Comparison of ENCODE assay signal across 7 cellular contexts in the genomic region with DNA sequence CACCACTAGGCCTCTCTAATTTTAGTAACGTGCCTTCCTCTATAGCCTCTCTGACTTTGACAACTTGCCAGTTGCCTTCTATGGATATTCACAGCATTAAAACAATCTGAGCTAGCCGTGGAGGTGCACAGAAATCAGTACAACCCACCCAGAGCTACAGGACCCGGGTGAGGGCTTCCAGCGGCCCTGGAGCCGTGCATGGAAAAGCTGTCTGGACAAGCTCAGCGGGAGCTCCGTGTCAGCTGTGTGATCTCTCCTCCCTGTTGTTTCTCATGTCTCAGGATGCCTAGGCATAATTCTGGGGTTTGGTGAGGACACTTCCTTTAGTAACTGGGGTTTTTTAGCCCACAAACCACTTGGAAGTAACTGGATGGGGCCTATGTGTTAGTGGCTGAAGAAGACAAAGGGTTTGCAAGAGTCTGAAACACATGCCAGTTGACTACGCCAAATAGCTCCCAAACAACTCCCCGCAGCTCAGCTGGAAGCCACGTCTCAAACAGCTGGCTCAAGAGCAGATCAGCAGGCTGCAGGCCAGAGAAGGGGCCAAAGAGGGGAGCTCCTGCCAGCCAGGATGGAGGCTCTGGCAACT. TPM values are rescaled to one million over a fixed set of nuclear protein-coding genes. Genes with fewer than 3 reads are reported as not detected.
DNase-seq lines count a peak whose midpoint lies in the region; ATAC-seq, FAIRE-seq and TF ChIP-seq lines count a peak whose summit lies in the region.

No MANE protein-coding gene starts in this region.

- H3K4me1 ChIP-seq in HUES6 (ENCODE audit: control insufficient read depth, insufficient read depth, low read length) (peaks cover 34% of the 10 kb centered on the region), body of pancreas (peaks cover 3% of the 10 kb centered on the region), kidney (ENCODE audit: control insufficient read depth in 1 of 2, insufficient read depth in 1 of 2, low read depth in 1 of 2, low read length in 2 of 2) (peaks cover 7 to 10% of the 10 kb centered on the region in 2 donors), subcutaneous abdominal adipose tissue (ENCODE audit: control insufficient read depth in 5 of 5, insufficient read depth in 5 of 5, low read length in 5 of 5) (peaks cover 18 to 48% (median 43%) of the 10 kb centered on the region in 5 donors)

- H3K4me3 ChIP-seq in HUES6 (ENCODE audit: low read depth, low read length) (no peak overlapping the region; the same call in 1 of the 2 replicates), body of pancreas (no peak overlapping the region), kidney (ENCODE audit: low read length in 2 of 2) (no peak overlapping the region), subcutaneous abdominal adipose tissue (ENCODE audit: low read depth in 1 of 5, low read length in 5 of 5) (no peak overlapping the region)

- intact Hi-C loops in body of pancreas (cut with DNase I) (no loop called here), kidney (cut with DNase I) (loop anchor here (10.0 kb wide), 1 partner anchor 140 kb away; no protein-coding TSS in a partner anchor)

- H3K9me3 ChIP-seq in HUES6 (ENCODE audit: control insufficient read depth, insufficient read depth, low read depth, low read length) (no peaks in the 10 kb centered on the region), body of pancreas (no peaks in the 10 kb centered on the region), kidney (ENCODE audit: control insufficient read depth in 1 of 2, low read length in 2 of 2) (no peaks in the 10 kb centered on the region), subcutaneous abdominal adipose tissue (ENCODE audit: control insufficient read depth in 5 of 5, low read length in 5 of 5) (no peaks in the 10 kb centered on the region)

- H3K36me3 ChIP-seq in HUES6 (ENCODE audit: control insufficient read depth, insufficient read depth, low read length) (peaks cover 59% of the 10 kb centered on the region), body of pancreas (replicated peaks in 1 of 2; ENCODE audit: insufficient read depth in 1 of 2, low read depth in 2 of 2) (peaks cover 10 to 19% of the 10 kb centered on the region in 2 donors), kidney (ENCODE audit: control insufficient read depth in 1 of 2, insufficient read depth in 2 of 2, low read length in 2 of 2) (peaks cover 41 to 46% of the 10 kb centered on the region in 2 donors), subcutaneous abdominal adipose tissue (ENCODE audit: control insufficient read depth in 5 of 5, insufficient read depth in 5 of 5, low read length in 5 of 5) (peaks cover 3 to 66% (median 51%) of the 10 kb centered on the region in 5 donors)

- peak overlapping the region; percentile 70 for H3K9ac ChIP-seq in HUES6 (ENCODE audit: low read length)
- no peak overlapping the region for H3K9ac ChIP-seq in kidney (ENCODE audit: low read length in 2 of 2)
- H3K9ac ChIP-seq in subcutaneous abdominal adipose tissue (ENCODE audit: low read length in 5 of 5): peak overlapping the region; percentile 21 to 83 (median 50)

- H3K27me3 ChIP-seq in HUES6 (ENCODE audit: control insufficient read depth, insufficient read depth, low read length) (no peaks in the 10 kb centered on the region), body of pancreas (no peaks in the 10 kb centered on the region), subcutaneous abdominal adipose tissue (ENCODE audit: control insufficient read depth in 5 of 5, insufficient read depth in 4 of 5, low read length in 5 of 5) (no peaks in the 10 kb centered on the region)

- ATAC-seq in body of pancreas (no peak), GM21515 (IDR thresholded peaks at IDR 0.05; ENCODE audit: unreplicated experiment) (no peak), GM21737 (IDR thresholded peaks at IDR 0.05; ENCODE audit: unreplicated experiment) (no peak)

- no peak for TF ChIP-seq CTCF in body of pancreas (IDR thresholded peaks at IDR 0.05)
- no peak for TF ChIP-seq CTCF in kidney (IDR thresholded peaks at IDR 0.05; ENCODE audit: borderline replicate concordance, extremely low read depth, insufficient read depth)

- peak overlapping the region; percentile 82; the same call in 1 of the 2 replicates for H3K27ac ChIP-seq in HUES6 (ENCODE audit: low read depth, low read length)
- peak overlapping the region in 3 of 4 donors; percentile 40 to 58 (median 46) for H3K27ac ChIP-seq in body of pancreas
- peak overlapping the region; percentile 33 to 37 for H3K27ac ChIP-seq in kidney (ENCODE audit: low read depth in 2 of 2, low read length in 2 of 2)
- H3K27ac ChIP-seq in subcutaneous abdominal adipose tissue (ENCODE audit: low read depth, low read length): peak overlapping the region; percentile 94

- 76 to 84% methylated on average over 5 to 10 of the region's 10 CpGs for WGBS in body of pancreas, 2 donors

- DNase-seq in body of pancreas (peak in 1 of 4 donors; percentile 31), kidney (no peak), NCI-H1436 treated with DMSO at 0.1 percent for 48 hours (lab: John Stamatoyannopoulos, UW) (no peak)

- TF ChIP-seq POLR2A in body of pancreas (IDR thresholded peaks at IDR 0.05): no peak

- FAIRE-seq in kidney (lab: Jason Lieb, UNC): no peak

RNA-seq across cellular contexts. Expression of a gene that starts 52.9 kb away (rescaled TPM):
- total RNA-seq in body of pancreas (10 to 100 TPM in 1 of 2 donors, 1 to 10 TPM in 1; 5.6 to 16.9 TPM), kidney (32.5 TPM)
- 3.6 TPM for polyA plus RNA-seq in kidney (ENCODE audit: insufficient read depth, low read depth, low replicate concordance)

Comparison
In these comparisons a context has a peak if more than half of its experiments do, and no peak if none do; other contexts are left out.
1. H3K27ac ChIP-seq: peak in every context shown above with its lines; median percentile 94 in subcutaneous abdominal adipose tissue; 82 in HUES6; 46 in body of pancreas; 35 in kidney.
2. H3K9ac ChIP-seq: peak in HUES6 (single experiment) and subcutaneous abdominal adipose tissue (5 of 5); none in kidney (0 of 2).